ENCODE assay signal across 18 cellular contexts in genomic region chr18:57950542-57950941, GRCh38.
"Had no signal": no experiment of that assay in that cellular context is flagged by ENCODE, and none has a peak within 500 bp of the region (broad histone marks: within the 10 kb centered on the region; RNA-seq: fewer than 3 reads in every experiment).

No MANE protein-coding gene starts in this region.

- H3K4me1 ChIP-seq: vagina had no signal

- DNase-seq: activated CD4-positive, alpha-beta T cell treated with anti-CD3 and anti-CD28 coated beads, Interleukin-2, amount 50 U/mL, for 1 hour; activated CD8-positive, alpha-beta memory T cell treated with anti-CD3 and anti-CD28 coated beads for 24 hours; activated gamma-delta T cell treated with Interleukin-2 at 50 U/mL for 16 hours; amniotic stem cell; effector CD4-positive, alpha-beta T cell; mucosa of descending colon; stimulated activated CD4-positive, alpha-beta T cell treated with anti-CD3 and anti-CD28 coated beads, Interleukin-15, amount 100 ng/mL, for 24 hours; stimulated activated CD4-positive, alpha-beta T cell treated with anti-CD3 and anti-CD28 coated beads, Interleukin-4, amount 100 ng/mL, for 1 hour; stimulated activated naive CD4-positive, alpha-beta T cell treated with Interleukin-2 at 50 U/mL for 16 hours; substantia nigra; T-helper 9 cell had no signal

- H3K9me3 ChIP-seq: gastroesophageal sphincter, mucosa of descending colon, tibial nerve, vagina had no signal

- H3K4me3 ChIP-seq: coronary artery, gastroesophageal sphincter, mucosa of descending colon, skin epidermis, tibial nerve, vagina had no signal

- H3K27me3 ChIP-seq: gastroesophageal sphincter, tibial nerve, vagina had no signal

- H3K27ac ChIP-seq: coronary artery, gastroesophageal sphincter, skin epidermis, tibial nerve, vagina had no signal

- ATAC-seq: gastroesophageal sphincter; left lobe of liver; mucosa of descending colon; natural killer cell treated with Interleukin-12 subunit alpha and Interleukin-12 subunit beta and Interleukin-15 and Interleukin-18, amount 100 ng/mL, for 72 hours had no signal

- H3K36me3 ChIP-seq: gastroesophageal sphincter, tibial nerve, vagina had no signal
